In the genomic region with DNA sequence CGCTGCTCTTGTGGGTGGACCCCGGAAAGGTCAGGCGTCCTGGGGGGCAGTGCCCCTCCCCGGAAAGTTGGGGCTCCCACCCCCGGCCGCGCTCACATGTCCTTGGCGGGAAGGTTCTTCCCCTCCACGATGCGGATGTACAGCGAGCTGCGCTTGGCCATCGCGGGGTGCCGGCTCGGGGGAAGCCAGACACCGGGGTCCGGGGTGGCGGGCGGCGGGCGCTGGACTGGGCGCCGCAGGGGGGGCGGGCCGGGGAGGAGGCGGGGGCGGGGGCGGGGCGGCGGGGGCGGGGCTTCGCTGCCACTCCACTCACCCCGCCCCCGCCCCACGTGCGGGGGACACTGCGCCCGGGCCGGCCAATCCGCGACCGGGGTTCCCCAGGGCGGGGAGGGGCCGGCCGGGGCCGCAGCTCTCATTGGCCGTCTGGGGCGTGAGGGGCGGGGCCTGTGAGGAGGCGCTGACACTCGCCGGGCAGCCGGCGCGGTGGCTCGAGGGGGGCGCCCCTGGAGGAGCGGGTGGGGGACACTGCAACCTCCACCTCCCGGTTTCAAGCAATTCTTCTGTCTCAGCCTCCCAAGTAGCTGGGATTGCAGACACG, we compare ENCODE assay signal across 8 cellular contexts. TPM values are rescaled to one million over a fixed set of nuclear protein-coding genes. Genes with fewer than 3 reads are reported as not detected.
DNase-seq lines count a peak whose midpoint lies in the region; ATAC-seq and TF ChIP-seq lines count a peak whose summit lies in the region.
"Not testable (repeated sequence)": the region's sequence is repeated elsewhere in the genome, so short reads cannot be mapped to it uniquely, and the experiment has no call there.

A gene (minus strand): TSS at position 228 of the 598 bp plus-strand sequence. CDS start 67 bp downstream, at position 161.

- peak; percentile 41 for ATAC-seq in GM19438 (IDR thresholded peaks at IDR 0.05; ENCODE audit: low read depth, unreplicated experiment)
- peak; percentile 58 for ATAC-seq in HG02852 (IDR thresholded peaks at IDR 0.05; ENCODE audit: unreplicated experiment)
- peak; percentile 91 for ATAC-seq in activated CD8-positive, alpha-beta T cell treated with anti-CD3 and anti-CD28 coated beads for 36 hours

- not testable (repeated sequence) for H3K27ac Mint-ChIP-seq in CD8-positive, alpha-beta memory T cell; activated CD8-positive, alpha-beta T cell treated with anti-CD3 and anti-CD28 coated beads for 36 hours; dendritic cell treated with granulocyte-macrophage colony-stimulating factor and Interleukin-4, amounts not matched to agents 40 ng/mL and 50 ng/mL, for 4 days

- CTCF ChIA-PET in CD8-positive, alpha-beta memory T cell (lab: Charles Lee); activated CD8-positive, alpha-beta T cell treated with anti-CD3 and anti-CD28 coated beads for 36 hours (lab: Charles Lee): not testable (repeated sequence)

- H3K9me3 ChIP-seq in CD8-positive, alpha-beta memory T cell (ENCODE audit: low read length) = not testable (repeated sequence)

- H3K4me1 Mint-ChIP-seq in CD8-positive, alpha-beta memory T cell; activated CD8-positive, alpha-beta T cell treated with anti-CD3 and anti-CD28 coated beads for 36 hours (ENCODE audit: low read depth); dendritic cell treated with granulocyte-macrophage colony-stimulating factor and Interleukin-4, amounts not matched to agents 40 ng/mL and 50 ng/mL, for 4 days (ENCODE audit: low read depth): not testable (repeated sequence)

- TF ChIP-seq CTCF in HL-60 (IDR thresholded peaks at IDR 0.05; ENCODE audit: insufficient read depth, low read length); activated CD8-positive, alpha-beta T cell treated with anti-CD3 and anti-CD28 coated beads for 36 hours (IDR thresholded peaks at IDR 0.05): not testable (repeated sequence)

- not testable (repeated sequence) for H3K27me3 Mint-ChIP-seq in CD8-positive, alpha-beta memory T cell; activated CD8-positive, alpha-beta T cell treated with anti-CD3 and anti-CD28 coated beads for 36 hours; dendritic cell treated with granulocyte-macrophage colony-stimulating factor and Interleukin-4, amounts not matched to agents 40 ng/mL and 50 ng/mL, for 4 days

- peak in 1 of 5 donors; percentile 2 for DNase-seq in CD8-positive, alpha-beta memory T cell
- DNase-seq in HL-60 (ENCODE audit: low read depth in 1 of 2, low spot score in 1 of 2) (peak in 1 of 2 experiments; percentile 0), left kidney (ENCODE audit: low read depth, low spot score) (peak; percentile 33)
- DNase-seq in activated CD8-positive, alpha-beta T cell treated with anti-CD3 and anti-CD28 coated beads for 36 hours; skeletal muscle cell (ENCODE audit: low read depth): not testable (repeated sequence)

- H3K36me3 ChIP-seq in CD8-positive, alpha-beta memory T cell (ENCODE audit: insufficient read depth, low read length) = not testable (repeated sequence)

- POLR2A ChIA-PET in CD8-positive, alpha-beta memory T cell (lab: Charles Lee); activated CD8-positive, alpha-beta T cell treated with anti-CD3 and anti-CD28 coated beads for 36 hours (lab: Charles Lee): not testable (repeated sequence)

- not testable (repeated sequence) for H3K36me3 Mint-ChIP-seq in CD8-positive, alpha-beta memory T cell; activated CD8-positive, alpha-beta T cell treated with anti-CD3 and anti-CD28 coated beads for 36 hours (ENCODE audit: low read depth); dendritic cell treated with granulocyte-macrophage colony-stimulating factor and Interleukin-4, amounts not matched to agents 40 ng/mL and 50 ng/mL, for 4 days (ENCODE audit: low read depth)

- H3K27me3 ChIP-seq in CD8-positive, alpha-beta memory T cell (ENCODE audit: insufficient read depth, low read length, poor library complexity, severe bottlenecking); HL-60 (ENCODE audit: insufficient read depth, poor library complexity, severe bottlenecking): not testable (repeated sequence)

- H3K4me1 ChIP-seq in CD8-positive, alpha-beta memory T cell (ENCODE audit: insufficient read depth, low read length) = not testable (repeated sequence)

- not testable (repeated sequence) for H3K27ac ChIP-seq in CD8-positive, alpha-beta memory T cell (ENCODE audit: low read depth, low read length); HL-60 (replicated peaks)

- H3K9me3 Mint-ChIP-seq in CD8-positive, alpha-beta memory T cell; activated CD8-positive, alpha-beta T cell treated with anti-CD3 and anti-CD28 coated beads for 36 hours; dendritic cell treated with granulocyte-macrophage colony-stimulating factor and Interleukin-4, amounts not matched to agents 40 ng/mL and 50 ng/mL, for 4 days: not testable (repeated sequence)

- intact Hi-C loops in activated CD8-positive, alpha-beta T cell treated with anti-CD3 and anti-CD28 coated beads for 36 hours (cut with micrococcal nuclease); dendritic cell treated with granulocyte-macrophage colony-stimulating factor and Interleukin-4, amounts not matched to agents 40 ng/mL and 50 ng/mL, for 4 days (cut with micrococcal nuclease): not testable (repeated sequence)

- not testable (repeated sequence) for H3K4me3 ChIP-seq in CD8-positive, alpha-beta memory T cell (ENCODE audit: low read length)
- peak within 1 kb of the TSS; percentile 25; the same call in 1 of the 2 replicates for H3K4me3 ChIP-seq in HL-60 (replicated peaks; ENCODE audit: insufficient read depth, low read length)
- H3K4me3 ChIP-seq in skeletal muscle cell (ENCODE audit: low read depth, low read length) = peak within 1 kb of the TSS; percentile 28

- peak within 1 kb of the TSS in 3 of 7 donors; percentile 44 to 73 (median 68) for H3K4me3 Mint-ChIP-seq in CD8-positive, alpha-beta memory T cell
- H3K4me3 Mint-ChIP-seq in activated CD8-positive, alpha-beta T cell treated with anti-CD3 and anti-CD28 coated beads for 36 hours = peak within 1 kb of the TSS; percentile 36
- peak within 1 kb of the TSS; percentile 23 for H3K4me3 Mint-ChIP-seq in dendritic cell treated with granulocyte-macrophage colony-stimulating factor and Interleukin-4, amounts not matched to agents 40 ng/mL and 50 ng/mL, for 4 days

RNA-seq across cellular contexts. Expression of the gene that starts here (rescaled TPM):
- 10 to 100 TPM; 22.0 to 23.9 TPM for total RNA-seq in CD8-positive, alpha-beta memory T cell
- 10.8 TPM for polyA plus RNA-seq in CD8-positive, alpha-beta memory T cell
- 10 to 100 TPM; 26.0 to 31.3 TPM for total RNA-seq in activated CD8-positive, alpha-beta T cell treated with anti-CD3 and anti-CD28 coated beads for 36 hours

Comparison
In these comparisons a context has a peak if more than half of its experiments do, and no peak if none do; other contexts are left out.
1. ATAC-seq: peak in every context shown above with its lines; median percentile 91 in activated CD8-positive, alpha-beta T cell treated with anti-CD3 and anti-CD28 coated beads for 36 hours; 58 in HG02852; 41 in GM19438.